ENCODE assay signal across 9 cellular contexts in genomic region chr1:204104331-204105222, GRCh38. TPM values are rescaled to one million over a fixed set of nuclear protein-coding genes. Genes with fewer than 3 reads are reported as not detected.
DNase-seq lines count a peak whose midpoint lies in the region; ATAC-seq and TF ChIP-seq lines count a peak whose summit lies in the region.
"Had no signal": no experiment of that assay in that cellular context is flagged by ENCODE, and none has a peak within 500 bp of the region (broad histone marks: within the 10 kb centered on the region; RNA-seq: fewer than 3 reads in every experiment).

No MANE protein-coding gene starts in this region.

- no peak overlapping the region for H3K4me3 ChIP-seq in CD8-positive, alpha-beta memory T cell (ENCODE audit: low read length)
- no peak overlapping the region for H3K4me3 ChIP-seq in choroid plexus epithelial cell (ENCODE audit: low read depth, low read length)
- H3K4me3 ChIP-seq: thoracic aorta had no signal

- peak overlapping the region; percentile 74 to 98 (median 92) for H3K27ac Mint-ChIP-seq in CD8-positive, alpha-beta memory T cell
- peak overlapping the region; percentile 38 to 93 (median 78) for H3K27ac Mint-ChIP-seq in naive thymus-derived CD8-positive, alpha-beta T cell

- H3K9me3 ChIP-seq in CD8-positive, alpha-beta memory T cell (ENCODE audit: low read length): no peaks in the 10 kb centered on the region
- H3K9me3 ChIP-seq: thoracic aorta had no signal

- no peaks in the 10 kb centered on the region for H3K27me3 ChIP-seq in CD8-positive, alpha-beta memory T cell (ENCODE audit: insufficient read depth, low read length, poor library complexity, severe bottlenecking)

- ATAC-seq in naive thymus-derived CD8-positive, alpha-beta T cell: peak in 1 of 2 donors; percentile 33
- ATAC-seq in HG03521 (IDR thresholded peaks at IDR 0.05; ENCODE audit: unreplicated experiment) (no peak), GM19463 (IDR thresholded peaks at IDR 0.05; ENCODE audit: unreplicated experiment) (no peak), GM21367 (IDR thresholded peaks at IDR 0.05; ENCODE audit: unreplicated experiment) (no peak), GM21825 (IDR thresholded peaks at IDR 0.05; ENCODE audit: unreplicated experiment) (no peak)

- peaks cover 42% of the 10 kb centered on the region for H3K4me1 ChIP-seq in CD8-positive, alpha-beta memory T cell (ENCODE audit: insufficient read depth, low read length)

- no peaks in the 10 kb centered on the region for H3K27me3 Mint-ChIP-seq in CD8-positive, alpha-beta memory T cell
- H3K27me3 Mint-ChIP-seq in naive thymus-derived CD8-positive, alpha-beta T cell: peaks cover 0 to 5% (median 1%) of the 10 kb centered on the region in 5 donors

- peak overlapping the region; percentile 54 for H3K27ac ChIP-seq in CD8-positive, alpha-beta memory T cell (ENCODE audit: low read depth, low read length)

- DNase-seq in CD8-positive, alpha-beta memory T cell: peak in 1 of 5 donors; percentile 25
- DNase-seq in NCI-H2029 (lab: John Stamatoyannopoulos, UW) (peak; percentile 32), choroid plexus epithelial cell (ENCODE audit: low read depth) (peak; percentile 39)
- DNase-seq in naive thymus-derived CD8-positive, alpha-beta T cell: no peak

- no peaks in the 10 kb centered on the region for H3K36me3 ChIP-seq in CD8-positive, alpha-beta memory T cell (ENCODE audit: insufficient read depth, low read length)
- H3K36me3 ChIP-seq: thoracic aorta had no signal

- no peaks in the 10 kb centered on the region for H3K36me3 Mint-ChIP-seq in CD8-positive, alpha-beta memory T cell
- no peaks in the 10 kb centered on the region for H3K36me3 Mint-ChIP-seq in naive thymus-derived CD8-positive, alpha-beta T cell

- TF ChIP-seq CTCF in choroid plexus epithelial cell (conservative IDR thresholded peaks at IDR 0.05; ENCODE audit: low read depth, low read length): no peak

- peak overlapping the region in 6 of 7 donors; percentile 44 to 89 (median 71) for H3K4me3 Mint-ChIP-seq in CD8-positive, alpha-beta memory T cell
- peak overlapping the region in 9 of 10 donors; percentile 14 to 79 (median 52) for H3K4me3 Mint-ChIP-seq in naive thymus-derived CD8-positive, alpha-beta T cell

- H3K4me1 Mint-ChIP-seq in CD8-positive, alpha-beta memory T cell: peaks cover 45 to 60% (median 54%) of the 10 kb centered on the region in 3 donors
- H3K4me1 Mint-ChIP-seq in naive thymus-derived CD8-positive, alpha-beta T cell: peaks cover 13 to 45% (median 34%) of the 10 kb centered on the region in 4 donors

- no peaks in the 10 kb centered on the region for H3K9me3 Mint-ChIP-seq in CD8-positive, alpha-beta memory T cell
- H3K9me3 Mint-ChIP-seq in naive thymus-derived CD8-positive, alpha-beta T cell: no peaks in the 10 kb centered on the region

- POLR2A ChIA-PET in CD8-positive, alpha-beta memory T cell (lab: Charles Lee): interaction anchor here (1.1 kb wide), 1 partner anchor 30 kb away, joined by 5 read pairs; no protein-coding TSS in a partner anchor
- POLR2A ChIA-PET in naive thymus-derived CD8-positive, alpha-beta T cell (lab: Charles Lee): interaction anchor here (0.6 kb wide), 1 partner anchor 294 kb away, joined by 4 read pairs; no protein-coding TSS in a partner anchor

- CTCF ChIA-PET in CD8-positive, alpha-beta memory T cell (lab: Charles Lee): interaction anchor here (1.2 kb wide), 1 partner anchor 24 kb away, joined by 6 read pairs; no protein-coding TSS in a partner anchor

RNA-seq across cellular contexts. Expression of gene SOX13, which starts 31.7 kb away (rescaled TPM):
- total RNA-seq in CD8-positive, alpha-beta memory T cell: 1 to 10 TPM; 3.1 TPM
- 5.5 TPM for polyA plus RNA-seq in CD8-positive, alpha-beta memory T cell
- total RNA-seq in naive thymus-derived CD8-positive, alpha-beta T cell: under 1 TPM; 0.29 to 0.77 TPM
- polyA plus RNA-seq in naive thymus-derived CD8-positive, alpha-beta T cell: under 1 TPM in 2 of 3 donors, not detected in 1; 0.32 to 0.50 TPM

RNA-seq across cellular contexts. Expression of gene ETNK2, which starts 47.3 kb away (rescaled TPM):
- 1 to 10 TPM in 1 of 2 experiments, under 1 TPM in 1; 0.91 to 1.1 TPM for total RNA-seq in CD8-positive, alpha-beta memory T cell
- polyA plus RNA-seq in CD8-positive, alpha-beta memory T cell: 6.1 TPM
- total RNA-seq in naive thymus-derived CD8-positive, alpha-beta T cell: 1 to 10 TPM; 4.2 to 5.2 TPM
- 1 to 10 TPM; 3.8 to 4.2 (median 4.2) TPM for polyA plus RNA-seq in naive thymus-derived CD8-positive, alpha-beta T cell

Comparison
In these comparisons a context has a peak if more than half of its experiments do, and no peak if none do; other contexts are left out.
1. DNase-seq: peak in NCI-H2029 (single experiment) and choroid plexus epithelial cell (single experiment); none in naive thymus-derived CD8-positive, alpha-beta T cell (0 of 10).